Comparison of ENCODE assay signal across 9 cellular contexts in the genomic region with DNA sequence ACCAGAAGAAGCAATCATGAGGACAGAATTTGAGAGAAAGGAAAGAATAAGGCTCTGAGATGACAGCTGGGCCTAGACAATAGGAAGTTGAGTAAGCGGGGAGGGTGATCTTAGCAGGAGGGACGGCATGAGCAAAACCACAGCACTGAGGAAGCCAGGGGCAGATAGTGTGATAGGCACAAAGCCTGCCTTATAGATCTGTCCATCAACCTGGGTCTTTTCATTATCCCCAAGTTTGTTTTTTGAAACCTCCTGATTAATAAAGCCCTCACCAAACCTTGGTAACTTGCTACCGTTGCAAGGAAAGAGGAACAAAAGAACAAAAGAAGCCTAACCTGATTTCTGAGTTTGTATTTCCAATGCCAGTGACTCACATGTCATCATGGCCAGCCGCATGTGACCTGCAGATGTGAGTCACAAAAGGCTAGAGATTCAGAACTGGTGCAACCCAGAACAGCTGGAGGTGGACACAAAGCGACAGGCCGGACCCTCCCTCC. TPM values are rescaled to one million over a fixed set of nuclear protein-coding genes. Genes with fewer than 3 reads are reported as not detected.
DNase-seq lines count a peak whose midpoint lies in the region; ATAC-seq, FAIRE-seq and TF ChIP-seq lines count a peak whose summit lies in the region.
"Had no signal": no experiment of that assay in that cellular context is flagged by ENCODE, and none has a peak within 500 bp of the region (broad histone marks: within the 10 kb centered on the region; RNA-seq: fewer than 3 reads in every experiment).

No MANE protein-coding gene starts in this region.

- no peak for ATAC-seq in activated CD8-positive, alpha-beta memory T cell treated with anti-CD3 and anti-CD28 coated beads, Interleukin-2, amount 10 ng/mL, durations not matched to agents 7 days and 5 days

- peak; percentile 40 for FAIRE-seq in bronchial epithelial cell (lab: Jason Lieb, UNC)
- FAIRE-seq: G401.6 had no signal

- H3K36me3 Mint-ChIP-seq in CD14-positive monocyte: peaks cover 0 to 1% of the 10 kb centered on the region in 2 donors
- no peaks in the 10 kb centered on the region for H3K36me3 Mint-ChIP-seq in activated CD8-positive, alpha-beta memory T cell treated with anti-CD3 and anti-CD28 coated beads, Interleukin-2, amount 10 ng/mL, durations not matched to agents 7 days and 5 days

- H3K4me1 ChIP-seq in muscle layer of duodenum (ENCODE audit: control insufficient read depth in 1 of 2, insufficient read depth in 2 of 2, low read length in 2 of 2): no peaks in the 10 kb centered on the region
- H3K4me1 ChIP-seq in vagina: no peaks in the 10 kb centered on the region

- peak overlapping the region; percentile 83 to 94 (median 90) for H3K27ac Mint-ChIP-seq in CD14-positive monocyte
- no peak overlapping the region for H3K27ac Mint-ChIP-seq in activated CD8-positive, alpha-beta memory T cell treated with anti-CD3 and anti-CD28 coated beads, Interleukin-2, amount 10 ng/mL, durations not matched to agents 7 days and 5 days

- TF ChIP-seq POLR2A in vagina (IDR thresholded peaks at IDR 0.05): no peak

- no peak overlapping the region for H3K4me3 ChIP-seq in MG63
- no peak overlapping the region for H3K4me3 ChIP-seq in bronchial epithelial cell (ENCODE audit: low read depth, low read length)
- no peak overlapping the region for H3K4me3 ChIP-seq in muscle layer of duodenum (ENCODE audit: low read depth in 1 of 2, low read length in 2 of 2)
- no peak overlapping the region for H3K4me3 ChIP-seq in vagina

- CTCF ChIA-PET in activated CD8-positive, alpha-beta memory T cell treated with anti-CD3 and anti-CD28 coated beads, Interleukin-2, amount 10 ng/mL, durations not matched to agents 7 days and 5 days (lab: Charles Lee): no interaction called here

- peaks cover 0 to 3% (median 0%) of the 10 kb centered on the region in 3 donors for H3K27me3 Mint-ChIP-seq in CD14-positive monocyte (ENCODE audit: low read depth in 3 of 3)
- no peaks in the 10 kb centered on the region for H3K27me3 Mint-ChIP-seq in activated CD8-positive, alpha-beta memory T cell treated with anti-CD3 and anti-CD28 coated beads, Interleukin-2, amount 10 ng/mL, durations not matched to agents 7 days and 5 days

- DNase-seq in CD14-positive monocyte (ENCODE audit: low spot score): peak; percentile 90
- DNase-seq in MG63: peak; percentile 53
- peak; percentile 90 for DNase-seq in bronchial epithelial cell (ENCODE audit: low read depth)
- no peak for DNase-seq in stimulated activated CD4-positive, alpha-beta T cell treated with anti-CD3 and anti-CD28 coated beads, Interleukin-2, amount 100 ng/mL, for 48 hours
- no peak for DNase-seq in NCI-H2029 treated with DMSO at 0.1 percent for 48 hours (lab: John Stamatoyannopoulos, UW)
- DNase-seq in vagina (ENCODE audit: extremely low spot score in 2 of 2): no peak
- no peak for DNase-seq in activated CD8-positive, alpha-beta memory T cell treated with anti-CD3 and anti-CD28 coated beads, Interleukin-2, amount 10 ng/mL, durations not matched to agents 7 days and 5 days

- peak overlapping the region; percentile 47 for H3K27ac ChIP-seq in muscle layer of duodenum (ENCODE audit: low read length)
- no peak overlapping the region for H3K27ac ChIP-seq in vagina

- intact Hi-C loops in CD14-positive monocyte (cut with micrococcal nuclease) (no loop called here), vagina (cut with DNase I) (no loop called here)

- H3K4me3 Mint-ChIP-seq in CD14-positive monocyte: peak overlapping the region in 1 of 2 donors; percentile 43
- no peak overlapping the region for H3K4me3 Mint-ChIP-seq in activated CD8-positive, alpha-beta memory T cell treated with anti-CD3 and anti-CD28 coated beads, Interleukin-2, amount 10 ng/mL, durations not matched to agents 7 days and 5 days

- H3K9me3 ChIP-seq in MG63 (no peaks in the 10 kb centered on the region), muscle layer of duodenum (ENCODE audit: control insufficient read depth in 1 of 2, low read length in 2 of 2) (no peaks in the 10 kb centered on the region), vagina (no peaks in the 10 kb centered on the region)

- peaks cover 0 to 2% (median 0%) of the 10 kb centered on the region in 7 donors for H3K9me3 Mint-ChIP-seq in CD14-positive monocyte
- peaks cover under 1% of the 10 kb centered on the region for H3K9me3 Mint-ChIP-seq in activated CD8-positive, alpha-beta memory T cell treated with anti-CD3 and anti-CD28 coated beads, Interleukin-2, amount 10 ng/mL, durations not matched to agents 7 days and 5 days (ENCODE audit: low read depth)

- TF ChIP-seq CTCF in CD14-positive monocyte (IDR thresholded peaks at IDR 0.05) (no peak), bronchial epithelial cell (IDR thresholded peaks at IDR 0.05; ENCODE audit: insufficient read depth, low read length, severe bottlenecking) (no peak), vagina (IDR thresholded peaks at IDR 0.05) (no peak)

- no peaks in the 10 kb centered on the region for H3K27me3 ChIP-seq in MG63
- H3K27me3 ChIP-seq in bronchial epithelial cell (ENCODE audit: control insufficient read depth, insufficient read depth, low read length): no peaks in the 10 kb centered on the region
- H3K27me3 ChIP-seq in muscle layer of duodenum (ENCODE audit: low read depth, low read length): no peaks in the 10 kb centered on the region
- H3K27me3 ChIP-seq in vagina: no peaks in the 10 kb centered on the region

- H3K4me1 Mint-ChIP-seq in CD14-positive monocyte: peaks cover 22% of the 10 kb centered on the region
- H3K4me1 Mint-ChIP-seq in activated CD8-positive, alpha-beta memory T cell treated with anti-CD3 and anti-CD28 coated beads, Interleukin-2, amount 10 ng/mL, durations not matched to agents 7 days and 5 days: no peaks in the 10 kb centered on the region

- H3K36me3 ChIP-seq in MG63: no peaks in the 10 kb centered on the region
- no peaks in the 10 kb centered on the region for H3K36me3 ChIP-seq in bronchial epithelial cell (ENCODE audit: control insufficient read depth, insufficient read depth, low read length)
- H3K36me3 ChIP-seq in muscle layer of duodenum (ENCODE audit: control insufficient read depth in 1 of 2, insufficient read depth in 2 of 2, low read length in 2 of 2): no peaks in the 10 kb centered on the region
- no peaks in the 10 kb centered on the region for H3K36me3 ChIP-seq in vagina

RNA-seq across cellular contexts. Expression of a gene that starts 55.7 kb away (rescaled TPM):
- polyA plus RNA-seq in CD14-positive monocyte: 1 to 10 TPM in 1 of 2 donors, under 1 TPM in 1; 0.58 to 1.1 TPM
- not detected in 2 replicates for total RNA-seq in MG63 (2014; rRNA removed; shearing (Covaris generic); ENCODE audit: low replicate concordance)
- total RNA-seq in bronchial epithelial cell (1.6 and 8.7 TPM in 2 replicates), vagina (1.2 TPM)
- not detected for total RNA-seq in activated CD8-positive, alpha-beta memory T cell treated with anti-CD3 and anti-CD28 coated beads, Interleukin-2, amount 10 ng/mL, durations not matched to agents 7 days and 5 days

Comparison
In these comparisons a context has a peak if more than half of its experiments do, and no peak if none do; other contexts are left out.
1. DNase-seq: peak in CD14-positive monocyte (single experiment), MG63 (single experiment) and bronchial epithelial cell (single experiment); none in stimulated activated CD4-positive, alpha-beta T cell treated with anti-CD3 and anti-CD28 coated beads, Interleukin-2, amount 100 ng/mL, for 48 hours (0 of 2), NCI-H2029 treated with DMSO at 0.1 percent for 48 hours (single experiment), vagina (0 of 2) and activated CD8-positive, alpha-beta memory T cell treated with anti-CD3 and anti-CD28 coated beads, Interleukin-2, amount 10 ng/mL, durations not matched to agents 7 days and 5 days (single experiment).